ENCODE assay signal across 26 cellular contexts in the genomic region with DNA sequence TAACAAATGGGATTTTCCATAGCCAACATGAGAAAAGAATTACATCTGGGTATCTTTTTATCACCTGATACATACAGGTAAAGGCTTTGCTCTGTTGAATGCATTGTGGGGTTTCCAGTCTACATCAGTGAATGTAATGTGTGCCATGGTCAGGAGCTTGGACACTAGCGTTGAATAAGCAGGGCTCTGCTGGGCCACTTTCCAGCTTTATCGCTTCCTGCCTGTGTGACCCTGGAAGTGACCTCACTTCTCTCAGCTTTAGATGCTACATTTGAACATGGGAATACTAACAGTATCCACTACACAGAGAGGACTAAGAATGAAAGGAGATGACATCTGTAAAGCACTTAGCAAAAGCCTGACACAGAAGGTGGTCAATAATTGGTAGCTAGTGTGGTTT.
"Had no signal": no experiment of that assay in that cellular context is flagged by ENCODE, and none has a peak within 500 bp of the region (broad histone marks: within the 10 kb centered on the region; RNA-seq: fewer than 3 reads in every experiment).

No MANE protein-coding gene starts in this region.

- ATAC-seq: left lung; naive thymus-derived CD8-positive, alpha-beta T cell; psoas muscle; stimulated activated effector memory CD8-positive, alpha-beta T cell treated with anti-CD3 and anti-CD28 coated beads, Interleukin-12 subunit alpha, Interleukin-12 subunit beta, amount 100 ng/mL, for 72 hours; stimulated activated naive CD8-positive, alpha-beta T cell treated with anti-CD3 and anti-CD28 coated beads, Interleukin-15, Interleukin-2, amounts not matched to agents 100 U/mL and 50 U/mL, for 24 hours had no signal

- FAIRE-seq: endometrium, islet of Langerhans, urothelium cell line had no signal

- H3K9me3 ChIP-seq: colonic mucosa, esophagus squamous epithelium, heart right ventricle, left lung, neutrophil, psoas muscle, suprapubic skin, thyroid gland had no signal

- H3K4me1 ChIP-seq: colonic mucosa, esophagus squamous epithelium, left lung, suprapubic skin, thyroid gland had no signal

- DNase-seq: caudate nucleus; colonic mucosa; dorsolateral prefrontal cortex; effector CD8-positive, alpha-beta T cell; esophagus squamous epithelium; foreskin fibroblast; hypothalamus; kidney glomerular epithelial cell; left lung; mesendoderm; naive thymus-derived CD8-positive, alpha-beta T cell; psoas muscle; stimulated activated CD4-positive, alpha-beta T cell treated with anti-CD3 and anti-CD28 coated beads, Interleukin-4, amount 100 ng/mL, for 1 hour; stimulated activated CD8-positive, alpha-beta memory T cell treated with anti-CD3 and anti-CD28 coated beads, Interleukin-4, amount 100 ng/mL, for 48 hours; stimulated activated naive CD8-positive, alpha-beta T cell treated with anti-CD3 and anti-CD28 coated beads, Interleukin-15, Interleukin-2, amounts not matched to agents 100 U/mL and 50 U/mL, for 24 hours; thyroid gland had no signal

- H3K27ac ChIP-seq: colonic mucosa, dorsolateral prefrontal cortex, epithelial cell of prostate, left lung, neutrophil, psoas muscle, suprapubic skin, thyroid gland had no signal

- H3K36me3 ChIP-seq: colonic mucosa, left lung, neutrophil, thyroid gland had no signal

- H3K27me3 ChIP-seq: colonic mucosa, dorsolateral prefrontal cortex, esophagus squamous epithelium, heart right ventricle, left lung, neutrophil, suprapubic skin, thyroid gland had no signal

- H3K4me2 ChIP-seq: smooth muscle cell had no signal

- H3K4me3 ChIP-seq: colonic mucosa, dorsolateral prefrontal cortex, esophagus squamous epithelium, heart right ventricle, left lung, lung, psoas muscle, smooth muscle cell, suprapubic skin, thyroid gland had no signal
